10 cellular contexts compared by ENCODE assay signal in genomic region chr6:44512868-44513641, GRCh38.
DNase-seq lines count a peak whose midpoint lies in the region; ATAC-seq, FAIRE-seq and TF ChIP-seq lines count a peak whose summit lies in the region.
"Had no signal": no experiment of that assay in that cellular context is flagged by ENCODE, and none has a peak within 500 bp of the region (broad histone marks: within the 10 kb centered on the region; RNA-seq: fewer than 3 reads in every experiment).

No MANE protein-coding gene starts in this region.

- no peaks in the 10 kb centered on the region for H4K20me1 ChIP-seq in K562 (replicated peaks; ENCODE audit: control insufficient read depth, insufficient read depth, low read length)

- intact Hi-C loops in K562 (cut with micrococcal nuclease): no loop called here

- H3K27ac ChIP-seq in K562 (ENCODE audit: extremely low read depth, low read depth, low read length): no peak overlapping the region

- no TSS peak for BruUV-seq in K562 (replicated peaks; lab: Mats Ljungman, UMichigan)

- TF ChIP-seq CTCF in K562 (IDR thresholded peaks at IDR 0.05 in 2 of 3, conservative IDR thresholded peaks at IDR 0.05 in 1 of 3; ENCODE audit: insufficient read depth in 2 of 3, low read depth in 1 of 3, low read length in 3 of 3): no peak

- no peak overlapping the region for H3K4me3 ChIP-seq in K562

- no peaks in the 10 kb centered on the region for H3K9me3 ChIP-seq in K562 (replicated peaks; ENCODE audit: control insufficient read depth, insufficient read depth, low read depth, low read length)
- H3K9me3 ChIP-seq: Caco-2 had no signal

- no peak for TF ChIP-seq POLR2A in K562 (conservative IDR thresholded peaks at IDR 0.05)

- no peaks in the 10 kb centered on the region for H3K9me1 ChIP-seq in K562 (ENCODE audit: control insufficient read depth, insufficient read depth, low read length)

- peak; percentile 93 for ATAC-seq in K562
- no peak for ATAC-seq in HG02981 (IDR thresholded peaks at IDR 0.05; ENCODE audit: unreplicated experiment)

- WGBS in K562 (ENCODE audit: insufficient coverage, low coverage, missing lambda C conversion rate): 0% methylated on average over 6 of the region's 6 CpGs

- POLR2A ChIA-PET in K562 (lab: Yijun Ruan, JAX): no interaction called here

- FAIRE-seq in HTR-8/SVneo (lab: Jason Lieb, UNC) (peak; percentile 59), K562 (lab: Jason Lieb, UNC) (peak; percentile 6)

- H3K27me3 ChIP-seq in K562 (ENCODE audit: control insufficient read depth in 2 of 2, insufficient read depth in 2 of 2, low read length in 2 of 2): peaks cover 0 to 2% of the 10 kb centered on the region in 2 experiments; a peak in 2 of 5 replicates

- no peak overlapping the region for H3K4me2 ChIP-seq in K562 (ENCODE audit: insufficient read depth, low read length)

- no peaks in the 10 kb centered on the region for H3K4me1 ChIP-seq in K562 (replicated peaks in 1 of 2; ENCODE audit: control insufficient read depth in 2 of 2, insufficient read depth in 2 of 2, low read length in 2 of 2)
- H3K4me1 ChIP-seq: Caco-2 had no signal

- no peak for TF ChIP-seq RAD21 in K562 (CRISPR knock-in tag; conservative IDR thresholded peaks at IDR 0.05 in 1 of 2, IDR thresholded peaks at IDR 0.05 in 1 of 2)

- CTCF ChIA-PET in K562 (lab: Yijun Ruan, JAX; ENCODE audit: low intra/inter-chr PET ratio): no interaction called here

- no peak for TF ChIP-seq EP300 in K562 (IDR thresholded peaks at IDR 0.05; ENCODE audit: low read length)

- H3K36me3 ChIP-seq in K562 (ENCODE audit: control insufficient read depth, insufficient read depth, low read length): no peaks in the 10 kb centered on the region

- H2AFZ ChIP-seq in K562 (ENCODE audit: low read depth, low read length): no peak overlapping the region

- DNase-seq in Caki2 (ENCODE audit: low read depth) (peak; percentile 77), HTR-8/SVneo (ENCODE audit: insufficient read length, low spot score) (no peak), K562 (ENCODE audit: extremely low read depth in 1 of 4, low spot score in 3 of 4) (peak in 3 of 4 experiments; percentile 33 to 57 (median 37)), mesenteric fat pad (ENCODE audit: low spot score) (peak; percentile 37), hippocampal formation (lab: John Stamatoyannopoulos, UW) (no peak), NCI-H1930 (lab: John Stamatoyannopoulos, UW) (no peak)
- no peak for DNase-seq in activated CD4-positive, alpha-beta T cell treated with anti-CD3 and anti-CD28 coated beads, Interleukin-2, amount 50 U/mL, for 4 hours
- DNase-seq: Caco-2, NCI-H524 treated with DMSO at 0.1 percent for 48 hours had no signal

- in situ Hi-C loops in Caki2 (cut with HindIII; ENCODE audit: low pct_unique_long_range_greater_than_20kb, low sequenced_read_pairs): no loop called here
- in situ Hi-C loops in K562 (cut with MboI): no loop called here

- no peak overlapping the region for H3K9ac ChIP-seq in K562 (ENCODE audit: insufficient read depth in 1 of 2, low read depth in 2 of 2, low read length in 2 of 2)

- H3K79me2 ChIP-seq in K562 (ENCODE audit: control insufficient read depth, insufficient read depth, low read length): no peaks in the 10 kb centered on the region

TF ChIP-seq in K562, 482 proteins besides CTCF, POLR2A, EP300 and RAD21:
- peak; percentile 59 for TF ChIP-seq NFYB (IDR thresholded peaks at IDR 0.05; ENCODE audit: extremely low read depth, insufficient read length)
- TF ChIP-seq PHF20 (IDR thresholded peaks at IDR 0.05; ENCODE audit: partially characterized antibody): no peak
- TF ChIP-seq NR2F6 (CRISPR knock-in tag; IDR thresholded peaks at IDR 0.05): no peak

Comparison
In these comparisons a context has a peak if more than half of its experiments do, and no peak if none do; other contexts are left out.
1. DNase-seq: peak in Caki2 (single experiment), K562 (3 of 4) and mesenteric fat pad (single experiment); none in HTR-8/SVneo (single experiment), hippocampal formation (0 of 2), NCI-H1930 (0 of 2) and activated CD4-positive, alpha-beta T cell treated with anti-CD3 and anti-CD28 coated beads, Interleukin-2, amount 50 U/mL, for 4 hours (0 of 2).